Comparison of ENCODE assay signal across 1 cellular context in the genomic region with DNA sequence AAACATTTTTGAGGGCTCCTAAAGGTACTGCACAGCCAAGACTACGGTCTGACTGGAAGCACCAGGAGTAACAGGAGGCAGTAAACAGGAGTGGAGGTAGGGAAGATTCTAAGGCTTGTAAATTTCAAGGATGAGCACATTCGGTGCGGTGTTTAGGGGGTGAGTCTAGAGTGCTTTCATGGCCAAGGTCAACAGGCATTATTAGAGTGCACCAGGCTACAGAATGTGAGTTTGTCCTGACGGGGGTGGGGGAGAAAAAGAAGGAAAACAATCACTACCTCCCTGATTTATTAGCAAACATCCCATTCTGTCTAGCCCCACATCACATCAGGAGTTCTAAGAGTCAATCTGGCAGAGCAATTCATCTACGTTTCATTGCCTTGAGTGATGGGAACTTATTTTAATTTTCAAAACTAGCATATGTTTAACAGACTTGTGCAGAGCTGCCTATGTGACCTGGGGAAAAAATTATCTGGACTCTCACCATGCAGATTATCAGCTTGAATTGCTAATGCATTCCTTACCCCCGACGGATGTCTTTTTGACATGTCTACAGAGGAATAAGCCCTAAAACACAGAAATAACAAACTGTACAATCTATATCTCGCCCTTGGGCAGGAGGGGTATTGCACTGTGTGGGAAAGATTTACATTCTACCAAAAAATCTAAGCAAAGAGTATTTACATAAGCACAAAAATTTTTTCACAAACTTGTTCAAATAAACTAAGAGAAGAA.
TF ChIP-seq lines count a peak whose summit lies in the region.

No MANE protein-coding gene starts in this region.

TF ChIP-seq in SK-N-SH, 30 proteins besides CTCF, POLR2A, EP300 and RAD21 (continued from another document):
- TF ChIP-seq REST (IDR thresholded peaks at IDR 0.05; ENCODE audit: low read depth, low read length) (no peak), RCOR1 (IDR thresholded peaks at IDR 0.05; ENCODE audit: low read length) (peak; percentile 86), TCF12 (IDR thresholded peaks at IDR 0.05) (0 out of 2 replicates have a peak, but pooled peaks have one; percentile 23), GABPA (IDR thresholded peaks at IDR 0.05; ENCODE audit: low read depth) (no peak), FOSL2 (IDR thresholded peaks at IDR 0.05; ENCODE audit: borderline replicate concordance, low read depth) (no peak), MXI1 (IDR thresholded peaks at IDR 0.05; ENCODE audit: low read depth, low read length) (peak; percentile 13; the same call in 1 of the 2 replicates), CHD2 (IDR thresholded peaks at IDR 0.05; ENCODE audit: low read length, partially characterized antibody) (peak; percentile 50)
- TF ChIP-seq, protein P1, sequence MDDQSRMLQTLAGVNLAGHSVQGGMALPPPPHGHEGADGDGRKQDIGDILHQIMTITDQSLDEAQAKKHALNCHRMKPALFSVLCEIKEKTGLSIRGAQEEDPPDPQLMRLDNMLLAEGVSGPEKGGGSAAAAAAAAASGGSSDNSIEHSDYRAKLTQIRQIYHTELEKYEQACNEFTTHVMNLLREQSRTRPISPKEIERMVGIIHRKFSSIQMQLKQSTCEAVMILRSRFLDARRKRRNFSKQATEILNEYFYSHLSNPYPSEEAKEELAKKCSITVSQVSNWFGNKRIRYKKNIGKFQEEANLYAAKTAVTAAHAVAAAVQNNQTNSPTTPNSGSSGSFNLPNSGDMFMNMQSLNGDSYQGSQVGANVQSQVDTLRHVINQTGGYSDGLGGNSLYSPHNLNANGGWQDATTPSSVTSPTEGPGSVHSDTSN (IDR thresholded peaks at IDR 0.05), result no peak
TF ChIP-seq in SK-N-SH: peak in this region for 6.
